35 cellular contexts compared by ENCODE assay signal in the genomic region with DNA sequence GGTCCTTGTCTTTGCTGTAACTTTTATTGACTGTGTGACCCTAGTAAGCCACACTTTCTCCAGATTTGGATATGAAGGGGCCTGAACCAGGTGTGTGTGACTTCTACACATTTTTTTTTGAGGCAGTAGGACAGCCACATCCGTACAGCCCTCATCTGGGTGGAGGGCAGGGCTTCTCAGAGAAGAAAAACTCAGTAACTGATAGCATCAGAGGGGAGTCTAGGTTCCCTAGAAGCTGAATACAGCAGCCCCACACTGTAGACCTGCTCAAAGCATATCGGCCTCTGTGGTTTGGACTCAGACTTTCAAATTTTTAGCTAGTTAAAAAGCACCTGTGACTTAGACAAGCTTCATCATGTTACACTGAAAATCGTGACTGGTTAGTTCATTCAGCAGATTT. TPM values are rescaled to one million over a fixed set of nuclear protein-coding genes. Genes with fewer than 3 reads are reported as not detected.
"Had no signal": no experiment of that assay in that cellular context is flagged by ENCODE, and none has a peak within 500 bp of the region (broad histone marks: within the 10 kb centered on the region; RNA-seq: fewer than 3 reads in every experiment).

No MANE protein-coding gene starts in this region.

- H3K4me3 Mint-ChIP-seq: activated CD4-positive, alpha-beta memory T cell treated with anti-CD3 and anti-CD28 coated beads for 36 hours; activated CD4-positive, alpha-beta T cell treated with anti-CD3 and anti-CD28 coated beads for 36 hours; activated CD4-positive, alpha-beta T cell treated with anti-CD3 and anti-CD28 coated beads, Interleukin-2, amount 10 ng/mL, durations not matched to agents 24 days and 14 days; activated CD8-positive, alpha-beta memory T cell treated with anti-CD3 and anti-CD28 coated beads, Interleukin-2, amount 10 ng/mL, durations not matched to agents 7 days and 5 days; activated CD8-positive, alpha-beta T cell treated with anti-CD3 and anti-CD28 coated beads, Interleukin-2, amount 10 ng/mL, durations not matched to agents 7 days and 5 days; activated naive CD4-positive, alpha-beta T cell treated with anti-CD3 and anti-CD28 coated beads, Interleukin-2, amount 10 ng/mL, durations not matched to agents 7 days and 5 days; activated naive CD8-positive, alpha-beta T cell treated with anti-CD3 and anti-CD28 coated beads, Interleukin-2, amount 10 ng/mL, durations not matched to agents 7 days and 5 days; activated T-helper 1 cell treated with anti-CD3 and anti-CD28 coated beads, Interleukin-12 subunit alpha, Interleukin-12 subunit beta, Interleukin-2, Interleukin-4 antibody, amounts not matched to agents 30 ng/mL and 10 ng/mL and 1 ng/mL, durations not matched to agents 14 hours and 24 hours and 36 hours; brain; central memory CD8-positive, alpha-beta T cell; dendritic cell treated with granulocyte-macrophage colony-stimulating factor and Interleukin-4, amounts not matched to agents 40 ng/mL and 50 ng/mL, for 4 days; effector memory CD8-positive, alpha-beta T cell had no signal

- ATAC-seq: activated CD4-positive, alpha-beta T cell treated with anti-CD3 and anti-CD28 coated beads for 36 hours; activated CD8-positive, alpha-beta memory T cell treated with anti-CD3 and anti-CD28 coated beads, Interleukin-2, amount 10 ng/mL, durations not matched to agents 7 days and 5 days; activated CD8-positive, alpha-beta T cell treated with anti-CD3 and anti-CD28 coated beads, Interleukin-2, amount 10 ng/mL, durations not matched to agents 7 days and 5 days; activated naive CD4-positive, alpha-beta T cell treated with anti-CD3 and anti-CD28 coated beads, Interleukin-2, amount 50 U/mL, for 72 hours; effector memory CD8-positive, alpha-beta T cell; gastroesophageal sphincter; heart right ventricle had no signal

- DNase-seq: activated CD4-positive, alpha-beta memory T cell treated with anti-CD3 and anti-CD28 coated beads for 36 hours; activated CD4-positive, alpha-beta T cell treated with anti-CD3 and anti-CD28 coated beads for 36 hours; activated CD4-positive, alpha-beta T cell treated with anti-CD3 and anti-CD28 coated beads, Interleukin-2, amount 10 ng/mL, durations not matched to agents 24 days and 14 days; activated CD4-positive, CD25-positive, alpha-beta regulatory T cell; activated CD4-positive, CD25-positive, alpha-beta regulatory T cell treated with anti-CD3 and anti-CD28 coated beads, Interleukin-2, amount 50 U/mL, for 72 hours; activated CD8-positive, alpha-beta memory T cell treated with anti-CD3 and anti-CD28 coated beads, Interleukin-2, amount 10 ng/mL, durations not matched to agents 7 days and 5 days; activated CD8-positive, alpha-beta memory T cell treated with anti-CD3 and anti-CD28 coated beads, Interleukin-2, amount 50 U/mL, for 4 hours; activated CD8-positive, alpha-beta T cell treated with anti-CD3 and anti-CD28 coated beads, Interleukin-2, amount 10 ng/mL, durations not matched to agents 7 days and 5 days; activated gamma-delta T cell; activated naive CD4-positive, alpha-beta T cell; activated naive CD4-positive, alpha-beta T cell treated with anti-CD3 and anti-CD28 coated beads, Interleukin-2, amount 10 ng/mL, durations not matched to agents 7 days and 5 days; activated naive CD8-positive, alpha-beta T cell treated with anti-CD3 and anti-CD28 coated beads, Interleukin-2, amount 10 ng/mL, durations not matched to agents 7 days and 5 days; activated T-cell treated with anti-CD3 and anti-CD28 coated beads, Interleukin-2, amount 50 U/mL, for 1 hour; activated T-cell treated with anti-CD3 and anti-CD28 coated beads, Interleukin-2, amount 50 U/mL, for 48 hours; dorsolateral prefrontal cortex; effector memory CD8-positive, alpha-beta T cell; esophagus squamous epithelium; foreskin melanocyte; heart right ventricle had no signal

- H3K4me1 Mint-ChIP-seq: activated CD4-positive, alpha-beta T cell treated with anti-CD3 and anti-CD28 coated beads for 36 hours; activated CD4-positive, alpha-beta T cell treated with anti-CD3 and anti-CD28 coated beads, Interleukin-2, amount 10 ng/mL, durations not matched to agents 24 days and 14 days; activated CD8-positive, alpha-beta memory T cell treated with anti-CD3 and anti-CD28 coated beads, Interleukin-2, amount 10 ng/mL, durations not matched to agents 7 days and 5 days; activated naive CD4-positive, alpha-beta T cell treated with anti-CD3 and anti-CD28 coated beads, Interleukin-2, amount 10 ng/mL, durations not matched to agents 7 days and 5 days; activated naive CD8-positive, alpha-beta T cell treated with anti-CD3 and anti-CD28 coated beads, Interleukin-2, amount 10 ng/mL, durations not matched to agents 7 days and 5 days; brain; central memory CD8-positive, alpha-beta T cell had no signal

- H3K9me3 Mint-ChIP-seq: activated CD4-positive, alpha-beta T cell treated with anti-CD3 and anti-CD28 coated beads, Interleukin-2, amount 10 ng/mL, durations not matched to agents 24 days and 14 days had no signal

- H3K27ac ChIP-seq: ascending aorta, breast epithelium, coronary artery, dorsolateral prefrontal cortex, esophagus squamous epithelium, gastroesophageal sphincter, heart right ventricle had no signal

- H3K36me3 Mint-ChIP-seq: activated CD4-positive, alpha-beta memory T cell treated with anti-CD3 and anti-CD28 coated beads for 36 hours; activated CD8-positive, alpha-beta memory T cell treated with anti-CD3 and anti-CD28 coated beads, Interleukin-2, amount 10 ng/mL, durations not matched to agents 7 days and 5 days; activated naive CD4-positive, alpha-beta T cell treated with anti-CD3 and anti-CD28 coated beads, Interleukin-2, amount 10 ng/mL, durations not matched to agents 7 days and 5 days; brain had no signal

- H3K27ac Mint-ChIP-seq: activated CD4-positive, alpha-beta memory T cell treated with anti-CD3 and anti-CD28 coated beads for 36 hours; activated CD4-positive, alpha-beta T cell treated with anti-CD3 and anti-CD28 coated beads for 36 hours; activated CD4-positive, alpha-beta T cell treated with anti-CD3 and anti-CD28 coated beads, Interleukin-2, amount 10 ng/mL, durations not matched to agents 24 days and 14 days; activated CD8-positive, alpha-beta memory T cell treated with anti-CD3 and anti-CD28 coated beads, Interleukin-2, amount 10 ng/mL, durations not matched to agents 7 days and 5 days; activated CD8-positive, alpha-beta T cell treated with anti-CD3 and anti-CD28 coated beads, Interleukin-2, amount 10 ng/mL, durations not matched to agents 7 days and 5 days; activated naive CD4-positive, alpha-beta T cell treated with anti-CD3 and anti-CD28 coated beads, Interleukin-2, amount 10 ng/mL, durations not matched to agents 7 days and 5 days; activated naive CD4-positive, alpha-beta T cell treated with anti-CD3 and anti-CD28 coated beads, Interleukin-2, amount 50 U/mL, for 72 hours; activated naive CD8-positive, alpha-beta T cell treated with anti-CD3 and anti-CD28 coated beads, Interleukin-2, amount 10 ng/mL, durations not matched to agents 7 days and 5 days; activated T-helper 1 cell treated with anti-CD3 and anti-CD28 coated beads, Interleukin-12 subunit alpha, Interleukin-12 subunit beta, Interleukin-2, Interleukin-4 antibody, amounts not matched to agents 30 ng/mL and 10 ng/mL and 1 ng/mL, durations not matched to agents 14 hours and 24 hours and 36 hours; brain; dendritic cell treated with granulocyte-macrophage colony-stimulating factor and Interleukin-4, amounts not matched to agents 40 ng/mL and 50 ng/mL, for 4 days; effector memory CD8-positive, alpha-beta T cell had no signal

- H3K27me3 Mint-ChIP-seq: dendritic cell treated with granulocyte-macrophage colony-stimulating factor and Interleukin-4, amounts not matched to agents 40 ng/mL and 50 ng/mL, for 4 days had no signal

RNA-seq across cellular contexts. Expression of a gene that starts 10.8 kb away (rescaled TPM):
- total RNA-seq: activated CD4-positive, alpha-beta memory T cell treated with anti-CD3 and anti-CD28 coated beads for 36 hours; activated CD4-positive, alpha-beta T cell treated with anti-CD3 and anti-CD28 coated beads for 36 hours; activated CD4-positive, alpha-beta T cell treated with anti-CD3 and anti-CD28 coated beads, Interleukin-2, amount 10 ng/mL, durations not matched to agents 24 days and 14 days; activated CD8-positive, alpha-beta memory T cell treated with anti-CD3 and anti-CD28 coated beads for 36 hours; activated CD8-positive, alpha-beta memory T cell treated with anti-CD3 and anti-CD28 coated beads, Interleukin-2, amount 10 ng/mL, durations not matched to agents 7 days and 5 days; activated CD8-positive, alpha-beta T cell treated with anti-CD3 and anti-CD28 coated beads, Interleukin-2, amount 10 ng/mL, durations not matched to agents 7 days and 5 days; activated naive CD4-positive, alpha-beta T cell treated with anti-CD3 and anti-CD28 coated beads, Interleukin-2, amount 50 U/mL, for 72 hours; activated naive CD8-positive, alpha-beta T cell treated with anti-CD3 and anti-CD28 coated beads, Interleukin-2, amount 10 ng/mL, durations not matched to agents 7 days and 5 days; activated T-helper 1 cell treated with anti-CD3 and anti-CD28 coated beads, Interleukin-12 subunit alpha, Interleukin-12 subunit beta, Interleukin-2, Interleukin-4 antibody, amounts not matched to agents 30 ng/mL and 10 ng/mL and 1 ng/mL, durations not matched to agents 14 hours and 24 hours and 36 hours; ascending aorta; breast epithelium; cardiac septum; cerebellum; esophagus squamous epithelium; fibroblast of lung; fibroblast of villous mesenchyme; gastroesophageal sphincter; glomerular endothelial cell; heart right ventricle; T-helper 1 cell treated with Interleukin-12 subunit alpha and Interleukin-12 subunit beta and Interleukin-4 antibody, amounts not matched to agents 30 ng/mL and 1 ng/mL, for 36 hours had no signal
